ENCODE assay signal across 3 cellular contexts in genomic region chr9:132988244-132989013, GRCh38.
TF ChIP-seq lines count a peak whose summit lies in the region.

No MANE protein-coding gene starts in this region.

TF ChIP-seq in HepG2, 621 proteins besides CTCF, POLR2A, EP300 and RAD21 (continues in another document):
- no peak for TF ChIP-seq SYNCRIP (IDR thresholded peaks at IDR 0.05; ENCODE audit: insufficient read depth, low read depth, low read length)
- no peak for TF ChIP-seq BCL6 (CRISPR knock-in tag; IDR thresholded peaks at IDR 0.05)
- no peak for TF ChIP-seq ZFP37 (CRISPR knock-in tag; IDR thresholded peaks at IDR 0.05; ENCODE audit: borderline replicate concordance)
- TF ChIP-seq YEATS2 (CRISPR knock-in tag; IDR thresholded peaks at IDR 0.05; ENCODE audit: borderline replicate concordance): no peak
- TF ChIP-seq, protein P1, sequence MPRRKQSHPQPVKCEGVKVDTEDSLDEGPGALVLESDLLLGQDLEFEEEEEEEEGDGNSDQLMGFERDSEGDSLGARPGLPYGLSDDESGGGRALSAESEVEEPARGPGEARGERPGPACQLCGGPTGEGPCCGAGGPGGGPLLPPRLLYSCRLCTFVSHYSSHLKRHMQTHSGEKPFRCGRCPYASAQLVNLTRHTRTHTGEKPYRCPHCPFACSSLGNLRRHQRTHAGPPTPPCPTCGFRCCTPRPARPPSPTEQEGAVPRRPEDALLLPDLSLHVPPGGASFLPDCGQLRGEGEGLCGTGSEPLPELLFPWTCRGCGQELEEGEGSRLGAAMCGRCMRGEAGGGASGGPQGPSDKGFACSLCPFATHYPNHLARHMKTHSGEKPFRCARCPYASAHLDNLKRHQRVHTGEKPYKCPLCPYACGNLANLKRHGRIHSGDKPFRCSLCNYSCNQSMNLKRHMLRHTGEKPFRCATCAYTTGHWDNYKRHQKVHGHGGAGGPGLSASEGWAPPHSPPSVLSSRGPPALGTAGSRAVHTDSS (CRISPR knock-in tag; conservative IDR thresholded peaks at IDR 0.05): no peak
- TF ChIP-seq ZNF263 (CRISPR knock-in tag; IDR thresholded peaks at IDR 0.05): peak; percentile 50; the same call in 1 of the 2 replicates
- TF ChIP-seq NCOA2 (CRISPR knock-in tag; IDR thresholded peaks at IDR 0.05): no peak
- no peak for TF ChIP-seq ZNF274 (CRISPR knock-in tag; IDR thresholded peaks at IDR 0.05)
- TF ChIP-seq HNRNPL (IDR thresholded peaks at IDR 0.05; ENCODE audit: low read depth, low read length): 0 out of 2 replicates have a peak, but pooled peaks have one; percentile 31
- TF ChIP-seq TAF15 (IDR thresholded peaks at IDR 0.05; ENCODE audit: low read depth, low read length, poor library complexity, severe bottlenecking): no peak
- TF ChIP-seq ARNTL (CRISPR knock-in tag; IDR thresholded peaks at IDR 0.05): no peak
- TF ChIP-seq HOXA7 (CRISPR knock-in tag; IDR thresholded peaks at IDR 0.05): no peak

TF ChIP-seq in IMR-90, 13 proteins besides CTCF, POLR2A, EP300 and RAD21:
- TF ChIP-seq RCOR1 (IDR thresholded peaks at IDR 0.05; ENCODE audit: insufficient replicate concordance, low read length) (no peak), CHD1 (IDR thresholded peaks at IDR 0.05; ENCODE audit: low read depth, low read length) (no peak)

TF ChIP-seq in H1, 55 proteins besides CTCF, POLR2A, EP300 and RAD21:
- TF ChIP-seq KDM1A (IDR thresholded peaks at IDR 0.05; ENCODE audit: borderline replicate concordance, low read length): no peak
- TF ChIP-seq SP4 (IDR thresholded peaks at IDR 0.05; ENCODE audit: low read length): no peak
- no peak for TF ChIP-seq EGR1 (IDR thresholded peaks at IDR 0.05; ENCODE audit: borderline replicate concordance, low read depth, low read length)
- no peak for TF ChIP-seq RBBP5 (IDR thresholded peaks at IDR 0.05; ENCODE audit: borderline replicate concordance, low read depth, low read length)
- no peak for TF ChIP-seq CBX5 (IDR thresholded peaks at IDR 0.05; ENCODE audit: low read depth, low read length)
- TF ChIP-seq CHD1 (IDR thresholded peaks at IDR 0.05; ENCODE audit: low read depth, low read length): no peak
- TF ChIP-seq KDM4A (IDR thresholded peaks at IDR 0.05; ENCODE audit: low read depth, low read length, severe bottlenecking): no peak
- TF ChIP-seq RNF2 (IDR thresholded peaks at IDR 0.05; ENCODE audit: borderline replicate concordance, low read depth, low read length, missing control alignments, poor library complexity, severe bottlenecking): no peak
- no peak for TF ChIP-seq TAF7 (optimal IDR thresholded peaks at IDR 0.05; ENCODE audit: borderline replicate concordance, low read depth, low read length)
- TF ChIP-seq BCL11A (IDR thresholded peaks at IDR 0.05; ENCODE audit: low read depth in 2 of 2, low read length in 2 of 2): no peak
- TF ChIP-seq MAFK (IDR thresholded peaks at IDR 0.05; ENCODE audit: low read depth, low read length): no peak
- no peak for TF ChIP-seq JUND (IDR thresholded peaks at IDR 0.05; ENCODE audit: low read length)
- no peak for TF ChIP-seq BACH1 (IDR thresholded peaks at IDR 0.05; ENCODE audit: low read length)
- TF ChIP-seq JUN (IDR thresholded peaks at IDR 0.05; ENCODE audit: low read depth, low read length): no peak
- TF ChIP-seq SAP30 (IDR thresholded peaks at IDR 0.05; ENCODE audit: insufficient read depth, insufficient replicate concordance, low read length): no peak
- no peak for TF ChIP-seq SIN3A (conservative IDR thresholded peaks at IDR 0.05 in 1 of 2, IDR thresholded peaks at IDR 0.05 in 1 of 2; ENCODE audit: low read depth in 1 of 2, low read length in 2 of 2)
